8 cellular contexts compared by ENCODE assay signal in genomic region chr6:33425668-33426577, GRCh38. TPM values are rescaled to one million over a fixed set of nuclear protein-coding genes. Genes with fewer than 3 reads are reported as not detected.
DNase-seq lines count a peak whose midpoint lies in the region; ATAC-seq and TF ChIP-seq lines count a peak whose summit lies in the region.

No MANE protein-coding gene starts in this region.

- no peaks in the 10 kb centered on the region for H3K9me3 ChIP-seq in IMR-90 (ENCODE audit: control insufficient read depth, insufficient read depth, low read length)
- no peaks in the 10 kb centered on the region for H3K9me3 ChIP-seq in RWPE2 (ENCODE audit: severe bottlenecking)
- no peaks in the 10 kb centered on the region for H3K9me3 ChIP-seq in neural cell (ENCODE audit: low read length)
- no peaks in the 10 kb centered on the region for H3K9me3 ChIP-seq in stomach

- CTCF ChIA-PET in IMR-90 (lab: Yijun Ruan, JAX) = interaction anchor here (0.6 to 1.4 kb wide), 4 partner anchors 10 to 41 kb away, joined by 3 read pairs; no protein-coding TSS in a partner anchor

- H2BK5ac ChIP-seq in IMR-90 (ENCODE audit: low read depth, low read length, poor library complexity, severe bottlenecking) = peak overlapping the region; percentile 93

- H2BK15ac ChIP-seq in IMR-90 (ENCODE audit: low read depth, low read length) = no peak overlapping the region

- in situ Hi-C loops in IMR-90 (cut with MboI; ENCODE audit: low sequenced_read_pairs) = no loop called here

- TF ChIP-seq RAD21 in IMR-90 (IDR thresholded peaks at IDR 0.05; ENCODE audit: low read length) (peak; percentile 78), neural cell (conservative IDR thresholded peaks at IDR 0.05) (no peak)

- H3K79me2 ChIP-seq in neural cell (replicated peaks; ENCODE audit: insufficient read depth, low read length) = peaks cover 55% of the 10 kb centered on the region

- no peaks in the 10 kb centered on the region for H3K9me2 ChIP-seq in neural cell (ENCODE audit: insufficient read depth, low read length)

- TF ChIP-seq EP300 in neural cell (conservative IDR thresholded peaks at IDR 0.05; ENCODE audit: poor library complexity, severe bottlenecking) (no peak), stomach (IDR thresholded peaks at IDR 0.05) (no peak)

- 0 out of 2 replicates have a peak overlapping the region, but pooled peaks have one; percentile 35 for H2AK5ac ChIP-seq in IMR-90 (ENCODE audit: low read depth, low read length)

- WGBS in IMR-90 (ENCODE audit: extremely low coverage in 2 of 2, insufficient read length in 1 of 2), 2 experiments = 2% methylated on average over 9 of the region's 43 CpGs; no CpG with 5 or more reads in 1 of the 2 experiments
- WGBS in stomach, 5 donors = 1 to 2% (median 1%) methylated on average over 36 to 43 of the region's 43 CpGs

- TF ChIP-seq POLR2A in IMR-90 (IDR thresholded peaks at IDR 0.05; ENCODE audit: low read depth, low read length) (peak; percentile 47; the same call in 1 of the 2 replicates), stomach (IDR thresholded peaks at IDR 0.05) (no peak)

- H3K23ac ChIP-seq in IMR-90 (ENCODE audit: low read depth, low read length) = peak overlapping the region; percentile 85

- dilution Hi-C loops in IMR-90 (cut with HindIII; ENCODE audit: low sequenced_read_pairs, unreplicated experiment) = no loop called here

- POLR2A ChIA-PET in IMR-90 (lab: Charles Lee; ENCODE audit: unreplicated experiment) = interaction anchor here (0.5 to 0.6 kb wide), 3 partner anchors 16 to 1312 kb away, joined by 3 to 19 read pairs (median 9); no protein-coding TSS in a partner anchor

- peak overlapping the region; percentile 62 for H4K5ac ChIP-seq in IMR-90 (ENCODE audit: low read depth, low read length)

- BruUV-seq in IMR-90 (replicated peaks; lab: Mats Ljungman, UMichigan) = no TSS peak

- H2BK120ac ChIP-seq in IMR-90 (ENCODE audit: low read depth, low read length) = peak overlapping the region; percentile 81

- TF ChIP-seq CTCF in IMR-90 (conservative IDR thresholded peaks at IDR 0.05; ENCODE audit: low read depth, low read length) (peak; percentile 68), RWPE2 (IDR thresholded peaks at IDR 0.05; ENCODE audit: poor library complexity, severe bottlenecking) (peak; percentile 74), fibroblast of the aortic adventitia (IDR thresholded peaks at IDR 0.05; ENCODE audit: insufficient read depth, low read length) (peak; percentile 75), neural cell (IDR thresholded peaks at IDR 0.05; ENCODE audit: poor library complexity, severe bottlenecking) (peak; percentile 33), stomach (IDR thresholded peaks at IDR 0.05) (peak in 5 of 7 experiments; percentile 33 to 65 (median 43))

- H3K14ac ChIP-seq in IMR-90 (replicated peaks; ENCODE audit: low read depth, low read length) = peak overlapping the region; percentile 85

- peak; percentile 44 for ATAC-seq in GM18498 (IDR thresholded peaks at IDR 0.05; ENCODE audit: unreplicated experiment)
- peak; percentile 73 for ATAC-seq in IMR-90 (ENCODE audit: low read depth)
- ATAC-seq in RWPE2 (ENCODE audit: low read depth) = peak; percentile 66

- H3K9me1 ChIP-seq in IMR-90 (ENCODE audit: insufficient read depth, low read length) = peaks cover 31% of the 10 kb centered on the region

- peak; percentile 98 for DNase-seq in 8988T
- peak; percentile 75 for DNase-seq in IMR-90
- peak; percentile 91 for DNase-seq in RWPE2 (ENCODE audit: low spot score)
- DNase-seq in activated effector memory CD4-positive, alpha-beta T cell treated with anti-CD3 and anti-CD28 coated beads, Interleukin-2, amount 50 U/mL, for 16 hours = peak; percentile 92
- DNase-seq in fibroblast of the aortic adventitia (ENCODE audit: low read depth) = peak; percentile 78
- peak; percentile 81 for DNase-seq in stomach

- H3K4me2 ChIP-seq in IMR-90 (ENCODE audit: low read depth, low read length) (peak overlapping the region; percentile 86), neural cell (ENCODE audit: low read length) (peak overlapping the region; percentile 59)

- H3K9ac ChIP-seq in IMR-90 (ENCODE audit: low read depth, low read length) (peak overlapping the region; percentile 89), neural cell (ENCODE audit: low read length) (peak overlapping the region; percentile 60)

- peak overlapping the region; percentile 96 for H3K56ac ChIP-seq in IMR-90 (ENCODE audit: extremely low read depth, insufficient read depth, low read length)

- peak overlapping the region; percentile 74 for H4K91ac ChIP-seq in IMR-90 (ENCODE audit: insufficient read depth, low read depth, low read length)

- H3K27ac ChIP-seq in IMR-90 (ENCODE audit: insufficient read depth, low read length) = peak overlapping the region; percentile 91
- peak overlapping the region; percentile 82 for H3K27ac ChIP-seq in RWPE2 (ENCODE audit: poor library complexity, severe bottlenecking)
- peak overlapping the region; percentile 83 for H3K27ac ChIP-seq in neural cell (ENCODE audit: low read length)
- H3K27ac ChIP-seq in stomach = peak overlapping the region; percentile 89 to 95 (median 93)

- peaks cover 5% of the 10 kb centered on the region for H3F3A ChIP-seq in neural cell (ENCODE audit: insufficient read depth, low read length, poor library complexity, severe bottlenecking)

- H3K4me3 ChIP-seq in IMR-90 (ENCODE audit: insufficient read depth, low read depth, low read length) (peak overlapping the region; percentile 56), RWPE2 (ENCODE audit: severe bottlenecking) (peak overlapping the region; percentile 42), fibroblast of the aortic adventitia (ENCODE audit: low read depth, low read length) (peak overlapping the region; percentile 74), neural cell (ENCODE audit: low read length) (peak overlapping the region; percentile 70), stomach (peak overlapping the region; percentile 56 to 63 (median 60))

- H3K18ac ChIP-seq in IMR-90 (ENCODE audit: low read depth, low read length) = peak overlapping the region; percentile 48

- H3K36me3 ChIP-seq in IMR-90 (ENCODE audit: control insufficient read depth, insufficient read depth, low read length) = peaks cover 17% of the 10 kb centered on the region
- no peaks in the 10 kb centered on the region for H3K36me3 ChIP-seq in RWPE2 (ENCODE audit: low read depth)
- H3K36me3 ChIP-seq in neural cell (ENCODE audit: insufficient read depth, low read length) = no peaks in the 10 kb centered on the region
- no peaks in the 10 kb centered on the region for H3K36me3 ChIP-seq in stomach

- H2AFZ ChIP-seq in IMR-90 (replicated peaks; ENCODE audit: low read length, poor library complexity) = peak overlapping the region; percentile 92
- no peak overlapping the region for H2AFZ ChIP-seq in neural cell (ENCODE audit: low read depth, low read length)

- peaks cover 30% of the 10 kb centered on the region for H4K20me1 ChIP-seq in IMR-90 (ENCODE audit: insufficient read depth, low read length)
- no peaks in the 10 kb centered on the region for H4K20me1 ChIP-seq in neural cell (ENCODE audit: insufficient read depth)

- no peak overlapping the region for H2BK20ac ChIP-seq in IMR-90 (ENCODE audit: low read depth, low read length)

- H3K79me1 ChIP-seq in IMR-90 (ENCODE audit: low read depth in 1 of 2, low read length in 2 of 2) = peaks cover 30 to 92% of the 10 kb centered on the region in 2 experiments

- peak overlapping the region; percentile 99 for H2AK9ac ChIP-seq in IMR-90 (replicated peaks; ENCODE audit: low read depth, low read length, poor library complexity)

- intact Hi-C loops in IMR-90 (cut with micrococcal nuclease) (loop anchor here (1.0 kb wide), 1 partner anchor 35 kb away; the partner anchor contains the start of gene KIFC1), stomach (cut with DNase I; ENCODE audit: low total_unique reads) (no loop called here)

- peak overlapping the region; percentile 92 for H3K4ac ChIP-seq in IMR-90 (ENCODE audit: low read depth, low read length)

- H4K8ac ChIP-seq in IMR-90 (ENCODE audit: low read depth in 2 of 2, low read length in 2 of 2) = peak overlapping the region; percentile 94 to 99; a peak in 2 of 4 replicates

- H3K4me1 ChIP-seq in IMR-90 (ENCODE audit: control insufficient read depth, insufficient read depth, low read length) (peaks cover 35% of the 10 kb centered on the region), RWPE2 (ENCODE audit: insufficient read depth, poor library complexity, severe bottlenecking) (peaks cover 25% of the 10 kb centered on the region), stomach (peaks cover 29 to 64% (median 53%) of the 10 kb centered on the region in 4 donors)

- H3K27me3 ChIP-seq in IMR-90 (ENCODE audit: control insufficient read depth, insufficient read depth, low read length) (no peaks in the 10 kb centered on the region), RWPE2 (ENCODE audit: insufficient read depth, poor library complexity, severe bottlenecking) (no peaks in the 10 kb centered on the region), neural cell (ENCODE audit: insufficient read depth, low read depth, low read length) (no peaks in the 10 kb centered on the region), stomach (no peaks in the 10 kb centered on the region)

RNA-seq across cellular contexts. Expression of gene SYNGAP1, which starts 6.1 kb away (rescaled TPM):
- 1.4 TPM in 2 replicates for total RNA-seq in IMR-90 (2012; rRNA removed)
- polyA plus RNA-seq in IMR-90 (2012; rRNA removed) = 15.3 and 17.0 TPM in 2 replicates
- 5.6 and 6.5 TPM in 2 replicates for polyA plus RNA-seq in IMR-90 (2012; cell fraction: cytosol; rRNA removed)
- 70.0 and 83.5 TPM in 2 replicates for polyA plus RNA-seq in IMR-90 (2012; cell fraction: nucleus; rRNA removed; ENCODE audit: low replicate concordance)
- total RNA-seq in fibroblast of the aortic adventitia (ENCODE audit: low replicate concordance) = 3.3 and 7.6 TPM in 2 replicates
- 4.3 and 5.9 TPM in 2 replicates for polyA plus RNA-seq in neural cell
- polyA minus RNA-seq in neural cell = 24.0 and 24.1 TPM in 2 replicates
- total RNA-seq in stomach = 10 to 100 TPM in 2 of 5 donors, 1 to 10 TPM in 2, under 1 TPM in 1; 0.58 to 78.8 (median 7.7) TPM
- 1 to 10 TPM; 3.9 to 5.6 (median 4.0) TPM for polyA plus RNA-seq in stomach

RNA-seq across cellular contexts. Expression of gene CUTA, which starts 8.0 kb away (rescaled TPM):
- total RNA-seq in IMR-90 (2012; rRNA removed) = 122 and 136 TPM in 2 replicates
- polyA plus RNA-seq in IMR-90 (2012; rRNA removed) = 427 and 483 TPM in 2 replicates
- 545 and 1,404 TPM in 2 replicates for polyA plus RNA-seq in IMR-90 (2012; cell fraction: cytosol; rRNA removed)
- 266 and 336 TPM in 2 replicates for polyA plus RNA-seq in IMR-90 (2012; cell fraction: nucleus; rRNA removed; ENCODE audit: low replicate concordance)
- total RNA-seq in fibroblast of the aortic adventitia (ENCODE audit: low replicate concordance) = 106 and 522 TPM in 2 replicates
- 341 and 343 TPM in 2 replicates for polyA plus RNA-seq in neural cell
- 124 and 125 TPM in 2 replicates for polyA minus RNA-seq in neural cell
- 100 to 1,000 TPM in 3 of 5 donors, 10 to 100 TPM in 2; 12.8 to 203 (median 101) TPM for total RNA-seq in stomach
- polyA plus RNA-seq in stomach = 100 to 1,000 TPM; 162 to 233 (median 165) TPM

RNA-seq across cellular contexts. Expression of gene PHF1, which starts 15.1 kb away (rescaled TPM):
- total RNA-seq in IMR-90 (2012; rRNA removed) (9.0 and 12.2 TPM in 2 replicates), fibroblast of the aortic adventitia (ENCODE audit: low replicate concordance) (18.9 and 20.9 TPM in 2 replicates), stomach (100 to 1,000 TPM in 1 of 5 donors, 10 to 100 TPM in 4; 22.0 to 125 (median 70.0) TPM)
- polyA plus RNA-seq in IMR-90 (2012; rRNA removed) (47.2 and 50.8 TPM in 2 replicates), neural cell (102 and 112 TPM in 2 replicates), stomach (10 to 100 TPM; 56.3 to 99.9 (median 68.7) TPM)
- 36.6 and 48.3 TPM in 2 replicates for polyA plus RNA-seq in IMR-90 (2012; cell fraction: cytosol; rRNA removed)
- 270 and 345 TPM in 2 replicates for polyA plus RNA-seq in IMR-90 (2012; cell fraction: nucleus; rRNA removed; ENCODE audit: low replicate concordance)
- 33.4 and 34.6 TPM in 2 replicates for polyA minus RNA-seq in neural cell

RNA-seq across cellular contexts. Expression of gene ZBTB9, which starts 28.5 kb away (rescaled TPM):
- total RNA-seq in IMR-90 (2012; rRNA removed) (5.4 and 5.6 TPM in 2 replicates), fibroblast of the aortic adventitia (ENCODE audit: low replicate concordance) (3.8 and 5.5 TPM in 2 replicates), stomach (1 to 10 TPM in 3 of 5 donors, under 1 TPM in 1, not detected in 1; 0.45 to 7.8 (median 3.1) TPM)
- polyA plus RNA-seq in IMR-90 (2012; rRNA removed) (4.7 and 5.9 TPM in 2 replicates), neural cell (6.8 and 7.7 TPM in 2 replicates), stomach (1 to 10 TPM; 2.4 to 4.2 (median 2.6) TPM)
- 1.8 and 2.2 TPM in 2 replicates for polyA plus RNA-seq in IMR-90 (2012; cell fraction: cytosol; rRNA removed)
- 17.5 TPM in 2 replicates for polyA plus RNA-seq in IMR-90 (2012; cell fraction: nucleus; rRNA removed; ENCODE audit: low replicate concordance)
- 15.2 and 18.3 TPM in 2 replicates for polyA minus RNA-seq in neural cell

RNA-seq across cellular contexts. Expression of gene KIFC1, which starts 34.3 kb away (rescaled TPM):
- total RNA-seq in IMR-90 (2012; rRNA removed) (33.9 and 35.3 TPM in 2 replicates), fibroblast of the aortic adventitia (ENCODE audit: low replicate concordance) (49.3 TPM in 1 of 2 replicates, not detected in the other), stomach (10 to 100 TPM in 1 of 5 donors, 1 to 10 TPM in 3, not detected in 1; 4.2 to 15.4 (median 6.7) TPM)
- polyA plus RNA-seq in IMR-90 (2012; rRNA removed) (40.6 and 41.9 TPM in 2 replicates), neural cell (0.52 and 2.1 TPM in 2 replicates), stomach (1 to 10 TPM in 2 of 3 donors, under 1 TPM in 1; 0.46 to 9.9 (median 5.4) TPM)
- 20.3 and 20.6 TPM in 2 replicates for polyA plus RNA-seq in IMR-90 (2012; cell fraction: cytosol; rRNA removed)
- polyA plus RNA-seq in IMR-90 (2012; cell fraction: nucleus; rRNA removed; ENCODE audit: low replicate concordance) = 33.6 and 50.3 TPM in 2 replicates
- 1.2 and 1.4 TPM in 2 replicates for polyA minus RNA-seq in neural cell

Comparison
In these comparisons a context has a peak if more than half of its experiments do, and no peak if none do; other contexts are left out.
1. Peak in every context shown above with its lines: DNase-seq, ATAC-seq, H3K4me3 ChIP-seq and H3K27ac ChIP-seq.